26 cellular contexts compared by ENCODE assay signal in genomic region chr20:44394520-44395182, GRCh38. TPM values are rescaled to one million over a fixed set of nuclear protein-coding genes. Genes with fewer than 3 reads are reported as not detected.
DNase-seq lines count a peak whose midpoint lies in the region; ATAC-seq and TF ChIP-seq lines count a peak whose summit lies in the region.
"Had no signal": no experiment of that assay in that cellular context is flagged by ENCODE, and none has a peak within 500 bp of the region (broad histone marks: within the 10 kb centered on the region; RNA-seq: fewer than 3 reads in every experiment).

No MANE protein-coding gene starts in this region.

- no peak overlapping the region for H3K4ac ChIP-seq in mesenchymal stem cell (ENCODE audit: low read depth in 1 of 2, low read length in 2 of 2)

- WGBS in right cardiac atrium = 54% methylated on average over 12 of the region's 12 CpGs
- WGBS in mesenchymal stem cell = 87% methylated on average over 12 of the region's 12 CpGs

- H3K27ac ChIP-seq in right cardiac atrium (ENCODE audit: low read length) (no peak overlapping the region), left lung (no peak overlapping the region), mesenchymal stem cell (ENCODE audit: low read length, poor library complexity, severe bottlenecking) (no peak overlapping the region)
- H3K27ac ChIP-seq: C4-2B, cardiac muscle cell, neural progenitor cell, right atrium auricular region, SJSA1 had no signal

- intact Hi-C loops in right cardiac atrium (cut with DNase I) (no loop called here), left ventricle myocardium superior (cut with micrococcal nuclease) (no loop called here), left lung (cut with DNase I) (no loop called here), posterior cingulate gyrus (cut with DNase I) (no loop called here)

- no peak overlapping the region for H2AFZ ChIP-seq in mesenchymal stem cell (ENCODE audit: low read depth, low read length)
- H2AFZ ChIP-seq: neural progenitor cell had no signal

- H4K8ac ChIP-seq in mesenchymal stem cell (ENCODE audit: low read length) = no peak overlapping the region

- H3K4me3 ChIP-seq in right cardiac atrium (ENCODE audit: low read length) (no peak overlapping the region), left lung (no peak overlapping the region), mesenchymal stem cell (ENCODE audit: insufficient read depth in 1 of 2, low read depth in 1 of 2, low read length in 2 of 2) (no peak overlapping the region)
- H3K4me3 ChIP-seq: cardiac muscle cell, MG63, neural progenitor cell, right atrium auricular region, SJSA1, tibial nerve had no signal

- no peaks in the 10 kb centered on the region for H3K27me3 ChIP-seq in right cardiac atrium (ENCODE audit: control insufficient read depth, insufficient read depth)
- H3K27me3 ChIP-seq in left lung = peaks cover 0 to 3% of the 10 kb centered on the region in 2 donors
- H3K27me3 ChIP-seq in mesenchymal stem cell (ENCODE audit: control insufficient read depth in 1 of 2, insufficient read depth in 1 of 2, low read length in 2 of 2) = peaks cover 53 to 84% of the 10 kb centered on the region in 2 experiments
- H3K27me3 ChIP-seq: cardiac muscle cell, MG63, neural progenitor cell, right atrium auricular region, SJSA1 had no signal

- no peak overlapping the region for H4K91ac ChIP-seq in mesenchymal stem cell (ENCODE audit: low read length)

- no peak for TF ChIP-seq CTCF in left lung (IDR thresholded peaks at IDR 0.05)

- H3K18ac ChIP-seq in mesenchymal stem cell (ENCODE audit: low read depth in 1 of 2, low read length in 2 of 2) = no peak overlapping the region

- no peaks in the 10 kb centered on the region for H3K9me3 ChIP-seq in right cardiac atrium (ENCODE audit: control insufficient read depth, low read length)
- no peaks in the 10 kb centered on the region for H3K9me3 ChIP-seq in left lung
- H3K9me3 ChIP-seq in mesenchymal stem cell (ENCODE audit: control insufficient read depth, low read length) = no peaks in the 10 kb centered on the region
- H3K9me3 ChIP-seq: MG63, right atrium auricular region, SJSA1, tibial nerve had no signal

- H3K4me1 ChIP-seq in right cardiac atrium (ENCODE audit: control insufficient read depth, insufficient read depth, low read length) (no peaks in the 10 kb centered on the region), left lung (no peaks in the 10 kb centered on the region), mesenchymal stem cell (ENCODE audit: control insufficient read depth, insufficient read depth, low read depth, low read length) (no peaks in the 10 kb centered on the region)
- H3K4me1 ChIP-seq: right atrium auricular region, tibial nerve had no signal

- no peak overlapping the region for H3K9ac ChIP-seq in mesenchymal stem cell (ENCODE audit: low read length)
- H3K9ac ChIP-seq: neural progenitor cell had no signal

- DNase-seq in right cardiac atrium (peak in 2 of 3 donors; percentile 24 to 70), left ventricle myocardium superior (no peak), amniotic epithelial cell (ENCODE audit: low read depth) (peak; percentile 74), left lung (no peak), posterior cingulate gyrus (no peak), mesenchymal stem cell (no peak), DMS 273 (lab: John Stamatoyannopoulos, UW; ENCODE audit: unreplicated experiment) (no peak)
- DNase-seq: activated CD4-positive, alpha-beta T cell treated with anti-CD3 and anti-CD28 coated beads for 48 hours; activated effector memory CD4-positive, alpha-beta T cell treated with Interleukin-2 at 50 U/mL for 16 hours; effector CD8-positive, alpha-beta T cell; hippocampal formation; mesendoderm; MG63; NCI-H187 treated with DMSO at 0.1 percent for 48 hours; NCI-H446; stimulated activated naive CD4-positive, alpha-beta T cell had no signal

- ATAC-seq in right cardiac atrium (peak in 1 of 2 donors; percentile 40), left ventricle myocardium superior (no peak), left lung (peak; percentile 58), GM21619 (IDR thresholded peaks at IDR 0.05; ENCODE audit: unreplicated experiment) (no peak)

- H3K14ac ChIP-seq in mesenchymal stem cell (ENCODE audit: low read length in 2 of 2) = no peak overlapping the region

- H3K23ac ChIP-seq in mesenchymal stem cell (ENCODE audit: low read length in 2 of 2) = no peak overlapping the region

- no peak overlapping the region for H2BK15ac ChIP-seq in mesenchymal stem cell (ENCODE audit: low read depth, poor library complexity, severe bottlenecking)

- no peaks in the 10 kb centered on the region for H3K79me1 ChIP-seq in mesenchymal stem cell (replicated peaks; ENCODE audit: low read length, poor library complexity, severe bottlenecking)

- no peaks in the 10 kb centered on the region for H3K36me3 ChIP-seq in left lung
- H3K36me3 ChIP-seq in mesenchymal stem cell (ENCODE audit: control insufficient read depth in 1 of 2, insufficient read depth in 2 of 2, low read depth in 1 of 2, low read length in 2 of 2) = no peaks in the 10 kb centered on the region
- H3K36me3 ChIP-seq: cardiac muscle cell, MG63, neural progenitor cell, right atrium auricular region, SJSA1, tibial nerve had no signal

- H2BK12ac ChIP-seq in mesenchymal stem cell (ENCODE audit: low read length in 2 of 2) = no peak overlapping the region

- H2BK5ac ChIP-seq in mesenchymal stem cell (ENCODE audit: low read depth, low read length, poor library complexity, severe bottlenecking) = no peak overlapping the region

- no peak overlapping the region for H3K4me2 ChIP-seq in mesenchymal stem cell (ENCODE audit: low read length, poor library complexity, severe bottlenecking)
- H3K4me2 ChIP-seq: neural progenitor cell had no signal

- no peak overlapping the region for H2BK120ac ChIP-seq in mesenchymal stem cell (ENCODE audit: low read depth, low read length)

- H2AK5ac ChIP-seq in mesenchymal stem cell (ENCODE audit: low read length, severe bottlenecking) = no peak overlapping the region

RNA-seq across cellular contexts. Expression of gene HNF4A, which starts 39.2 kb away (rescaled TPM):
- total RNA-seq in right cardiac atrium (under 1 TPM in 1 of 4 donors, not detected in 3; 0.08 TPM), left ventricle myocardium superior (not detected), left lung (1 to 10 TPM in 1 of 2 donors, under 1 TPM in 1; 0.21 to 3.5 TPM)
- 0.07 TPM for polyA plus RNA-seq in right cardiac atrium
- polyA plus RNA-seq in mesenchymal stem cell (2013, experiment 1 of 2) = not detected
- polyA plus RNA-seq in mesenchymal stem cell (2013, experiment 2 of 2) = not detected
- total RNA-seq: A673, right atrium auricular region, SJSA1, tibial nerve had no signal
- polyA plus RNA-seq: cardiac muscle cell, keratinocyte had no signal

RNA-seq across cellular contexts. Expression of gene R3HDML, which starts 57.8 kb away (rescaled TPM):
- total RNA-seq in right cardiac atrium = not detected
- not detected for polyA plus RNA-seq in right cardiac atrium
- total RNA-seq in left ventricle myocardium superior = not detected
- total RNA-seq in left lung = 1 to 10 TPM in 1 of 2 donors, not detected in 1; 2.0 TPM
- not detected for polyA plus RNA-seq in mesenchymal stem cell (2013, experiment 1 of 2)
- polyA plus RNA-seq in mesenchymal stem cell (2013, experiment 2 of 2) = not detected
- total RNA-seq: A673, cardiac muscle cell, right atrium auricular region, SJSA1, tibial nerve had no signal
- polyA plus RNA-seq: adipose tissue, cardiac muscle cell, keratinocyte had no signal

Comparison
In these comparisons a context has a peak if more than half of its experiments do, and no peak if none do; other contexts are left out.
1. DNase-seq: peak in right cardiac atrium (2 of 3) and amniotic epithelial cell (single experiment); none in left ventricle myocardium superior (single experiment), left lung (0 of 2), posterior cingulate gyrus (0 of 10), mesenchymal stem cell (single experiment) and DMS 273 (single experiment).